In the genomic region with DNA sequence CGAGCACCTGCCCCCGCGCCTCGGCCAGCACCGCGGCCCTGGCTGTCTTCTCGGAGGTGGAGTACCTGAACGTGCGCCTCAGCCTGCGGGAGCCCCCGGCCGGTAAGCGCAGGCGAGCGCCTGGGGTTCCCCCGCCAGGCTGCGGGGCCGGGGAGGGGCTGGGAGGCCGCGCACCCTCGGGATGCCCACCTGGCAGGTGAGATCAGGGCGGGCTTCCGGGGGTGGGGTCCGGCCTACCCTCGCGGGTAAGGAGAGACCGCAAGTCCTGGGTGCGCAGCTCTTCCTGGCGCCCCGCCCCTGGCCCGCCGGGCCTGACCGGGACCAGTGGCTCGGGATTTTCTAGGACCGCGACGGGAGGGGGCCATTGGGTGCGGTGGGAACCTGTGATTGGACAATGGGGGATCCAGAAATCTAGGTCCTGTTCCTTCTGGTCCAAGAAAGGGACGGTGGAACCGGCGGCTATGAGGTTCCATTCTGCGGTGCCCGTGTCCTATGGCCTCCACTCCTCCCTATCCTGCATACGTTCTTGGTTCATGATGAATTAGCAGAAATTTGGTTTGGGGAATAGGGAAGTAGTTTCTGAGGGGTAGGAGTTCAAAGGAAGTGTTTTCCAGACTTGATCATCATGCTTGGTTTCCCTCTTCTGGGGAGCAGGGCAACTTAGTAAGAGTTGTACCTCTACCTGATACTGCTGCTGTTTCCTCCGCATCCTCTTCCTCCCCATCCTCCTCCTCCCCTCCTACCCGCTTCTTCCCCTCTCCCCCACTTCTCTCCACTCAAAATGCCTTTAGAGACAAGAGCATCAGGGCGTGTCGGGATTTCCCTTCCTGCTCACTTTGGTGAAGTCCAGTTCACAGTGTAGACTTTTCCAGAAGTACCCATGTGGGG, we compare ENCODE assay signal across 8 cellular contexts. TPM values are rescaled to one million over a fixed set of nuclear protein-coding genes. Genes with fewer than 3 reads are reported as not detected.
DNase-seq lines count a peak whose midpoint lies in the region; ATAC-seq and TF ChIP-seq lines count a peak whose summit lies in the region.

No MANE protein-coding gene starts in this region.

- TF ChIP-seq CTCF in AG10803 (conservative IDR thresholded peaks at IDR 0.05; ENCODE audit: low read length) (no peak), vagina (IDR thresholded peaks at IDR 0.05) (no peak)

- TF ChIP-seq POLR2A in vagina (IDR thresholded peaks at IDR 0.05): no peak

- H3K36me3 ChIP-seq in naive thymus-derived CD4-positive, alpha-beta T cell (ENCODE audit: control insufficient read depth in 2 of 3, insufficient read depth in 3 of 3, low read length in 3 of 3): peaks cover 0 to 2% (median 0%) of the 10 kb centered on the region in 3 experiments
- no peaks in the 10 kb centered on the region for H3K36me3 ChIP-seq in vagina

- H3K9me3 Mint-ChIP-seq in activated CD4-positive, alpha-beta memory T cell treated with anti-CD3 and anti-CD28 coated beads, Interleukin-2, amount 10 ng/mL, durations not matched to agents 7 days and 5 days: peaks cover 3% of the 10 kb centered on the region
- H3K9me3 Mint-ChIP-seq in naive thymus-derived CD4-positive, alpha-beta T cell: peaks cover 0 to 4% (median 0%) of the 10 kb centered on the region in 11 donors

- H3K9me3 ChIP-seq in naive thymus-derived CD4-positive, alpha-beta T cell (ENCODE audit: control insufficient read depth in 2 of 3, low read length in 3 of 3): no peaks in the 10 kb centered on the region
- no peaks in the 10 kb centered on the region for H3K9me3 ChIP-seq in vagina

- CTCF ChIA-PET in activated CD4-positive, alpha-beta memory T cell treated with anti-CD3 and anti-CD28 coated beads, Interleukin-2, amount 10 ng/mL, durations not matched to agents 7 days and 5 days (lab: Charles Lee): no interaction called here
- CTCF ChIA-PET in naive thymus-derived CD4-positive, alpha-beta T cell (lab: Charles Lee): no interaction called here

- POLR2A ChIA-PET in activated CD4-positive, alpha-beta memory T cell treated with anti-CD3 and anti-CD28 coated beads, Interleukin-2, amount 10 ng/mL, durations not matched to agents 7 days and 5 days (lab: Charles Lee): no interaction called here
- POLR2A ChIA-PET in naive thymus-derived CD4-positive, alpha-beta T cell (lab: Charles Lee): no interaction called here

- peaks cover 12% of the 10 kb centered on the region for H3K4me1 Mint-ChIP-seq in activated CD4-positive, alpha-beta memory T cell treated with anti-CD3 and anti-CD28 coated beads, Interleukin-2, amount 10 ng/mL, durations not matched to agents 7 days and 5 days
- H3K4me1 Mint-ChIP-seq in naive thymus-derived CD4-positive, alpha-beta T cell: peaks cover 17 to 43% (median 21%) of the 10 kb centered on the region in 7 donors

- H3K27ac Mint-ChIP-seq in activated CD4-positive, alpha-beta memory T cell treated with anti-CD3 and anti-CD28 coated beads, Interleukin-2, amount 10 ng/mL, durations not matched to agents 7 days and 5 days: no peak overlapping the region
- peak overlapping the region; percentile 14 to 95 (median 57) for H3K27ac Mint-ChIP-seq in naive thymus-derived CD4-positive, alpha-beta T cell

- no peaks in the 10 kb centered on the region for H3K27me3 ChIP-seq in naive thymus-derived CD4-positive, alpha-beta T cell (ENCODE audit: control insufficient read depth in 2 of 2, insufficient read depth in 2 of 2, low read length in 2 of 2)
- H3K27me3 ChIP-seq in vagina: no peaks in the 10 kb centered on the region

- ATAC-seq in HG02759 (IDR thresholded peaks at IDR 0.05; ENCODE audit: unreplicated experiment) (peak; percentile 4), HG02981 (IDR thresholded peaks at IDR 0.05; ENCODE audit: unreplicated experiment) (no peak), HG02623 (IDR thresholded peaks at IDR 0.05; ENCODE audit: unreplicated experiment) (no peak)
- ATAC-seq in naive thymus-derived CD4-positive, alpha-beta T cell: no peak

- H3K4me1 ChIP-seq in naive thymus-derived CD4-positive, alpha-beta T cell (ENCODE audit: control insufficient read depth in 2 of 2, insufficient read depth in 2 of 2, low read length in 2 of 2): peaks cover 0 to 13% of the 10 kb centered on the region in 2 donors
- H3K4me1 ChIP-seq in vagina: peaks cover 48% of the 10 kb centered on the region

- H3K4me3 ChIP-seq in AG10803 (ENCODE audit: low read length) (peak overlapping the region; percentile 84), vagina (peak overlapping the region; percentile 89 to 92)
- peak overlapping the region; percentile 45 for H3K4me3 ChIP-seq in naive thymus-derived CD4-positive, alpha-beta T cell (ENCODE audit: low read length)

- intact Hi-C loops in naive thymus-derived CD4-positive, alpha-beta T cell (cut with micrococcal nuclease): loop anchor here (2.0 to 10.0 kb wide), 3 partner anchors 687 to 1963 kb away; a partner anchor contains a TSS
- intact Hi-C loops in vagina (cut with DNase I): no loop called here

- H3K27ac ChIP-seq in naive thymus-derived CD4-positive, alpha-beta T cell (ENCODE audit: low read depth, low read length): peak overlapping the region; percentile 79
- peak overlapping the region; percentile 81 for H3K27ac ChIP-seq in vagina

- H3K36me3 Mint-ChIP-seq in activated CD4-positive, alpha-beta memory T cell treated with anti-CD3 and anti-CD28 coated beads, Interleukin-2, amount 10 ng/mL, durations not matched to agents 7 days and 5 days (ENCODE audit: low read depth): no peaks in the 10 kb centered on the region
- H3K36me3 Mint-ChIP-seq in naive thymus-derived CD4-positive, alpha-beta T cell: peaks cover 0 to 11% (median under 1%) of the 10 kb centered on the region in 5 donors

- peak overlapping the region; percentile 8 for H3K4me3 Mint-ChIP-seq in activated CD4-positive, alpha-beta memory T cell treated with anti-CD3 and anti-CD28 coated beads, Interleukin-2, amount 10 ng/mL, durations not matched to agents 7 days and 5 days
- H3K4me3 Mint-ChIP-seq in naive thymus-derived CD4-positive, alpha-beta T cell: peak overlapping the region; percentile 50 to 89 (median 82)

- H3K27me3 Mint-ChIP-seq in activated CD4-positive, alpha-beta memory T cell treated with anti-CD3 and anti-CD28 coated beads, Interleukin-2, amount 10 ng/mL, durations not matched to agents 7 days and 5 days: peaks cover 17% of the 10 kb centered on the region
- H3K27me3 Mint-ChIP-seq in naive thymus-derived CD4-positive, alpha-beta T cell: peaks cover 0 to 36% (median 0%) of the 10 kb centered on the region in 5 donors

- DNase-seq in AG10803 (ENCODE audit: low read depth) (no peak), fibroblast of peridontal ligament (ENCODE audit: extremely low read depth) (peak; percentile 31), vagina (ENCODE audit: extremely low spot score in 2 of 2) (no peak)
- DNase-seq in activated CD4-positive, alpha-beta memory T cell treated with anti-CD3 and anti-CD28 coated beads, Interleukin-2, amount 10 ng/mL, durations not matched to agents 7 days and 5 days: no peak
- peak in 5 of 9 donors; percentile 2 to 45 (median 12) for DNase-seq in naive thymus-derived CD4-positive, alpha-beta T cell

RNA-seq across cellular contexts. Expression of a gene that starts 0.8 kb away (rescaled TPM):
- total RNA-seq in activated CD4-positive, alpha-beta memory T cell treated with anti-CD3 and anti-CD28 coated beads, Interleukin-2, amount 10 ng/mL, durations not matched to agents 7 days and 5 days: under 1 TPM; 0.13 to 0.18 TPM
- 1 to 10 TPM in 3 of 5 experiments, under 1 TPM in 2; 0.59 to 6.8 (median 1.1) TPM for total RNA-seq in naive thymus-derived CD4-positive, alpha-beta T cell
- polyA plus RNA-seq in naive thymus-derived CD4-positive, alpha-beta T cell: under 1 TPM; 0.83 to 0.90 TPM
- total RNA-seq in vagina: 35.8 TPM

Comparison
In these comparisons a context has a peak if more than half of its experiments do, and no peak if none do; other contexts are left out.
1. DNase-seq: peak in fibroblast of peridontal ligament (single experiment) and naive thymus-derived CD4-positive, alpha-beta T cell (5 of 9); none in AG10803 (single experiment), activated CD4-positive, alpha-beta memory T cell treated with anti-CD3 and anti-CD28 coated beads, Interleukin-2, amount 10 ng/mL, durations not matched to agents 7 days and 5 days (single experiment) and vagina (0 of 2).
2. Peak in every context shown above with its lines, with median percentiles within 50 percentile points of each other: H3K4me3 ChIP-seq.